ENCODE assay signal across 10 cellular contexts in the genomic region with DNA sequence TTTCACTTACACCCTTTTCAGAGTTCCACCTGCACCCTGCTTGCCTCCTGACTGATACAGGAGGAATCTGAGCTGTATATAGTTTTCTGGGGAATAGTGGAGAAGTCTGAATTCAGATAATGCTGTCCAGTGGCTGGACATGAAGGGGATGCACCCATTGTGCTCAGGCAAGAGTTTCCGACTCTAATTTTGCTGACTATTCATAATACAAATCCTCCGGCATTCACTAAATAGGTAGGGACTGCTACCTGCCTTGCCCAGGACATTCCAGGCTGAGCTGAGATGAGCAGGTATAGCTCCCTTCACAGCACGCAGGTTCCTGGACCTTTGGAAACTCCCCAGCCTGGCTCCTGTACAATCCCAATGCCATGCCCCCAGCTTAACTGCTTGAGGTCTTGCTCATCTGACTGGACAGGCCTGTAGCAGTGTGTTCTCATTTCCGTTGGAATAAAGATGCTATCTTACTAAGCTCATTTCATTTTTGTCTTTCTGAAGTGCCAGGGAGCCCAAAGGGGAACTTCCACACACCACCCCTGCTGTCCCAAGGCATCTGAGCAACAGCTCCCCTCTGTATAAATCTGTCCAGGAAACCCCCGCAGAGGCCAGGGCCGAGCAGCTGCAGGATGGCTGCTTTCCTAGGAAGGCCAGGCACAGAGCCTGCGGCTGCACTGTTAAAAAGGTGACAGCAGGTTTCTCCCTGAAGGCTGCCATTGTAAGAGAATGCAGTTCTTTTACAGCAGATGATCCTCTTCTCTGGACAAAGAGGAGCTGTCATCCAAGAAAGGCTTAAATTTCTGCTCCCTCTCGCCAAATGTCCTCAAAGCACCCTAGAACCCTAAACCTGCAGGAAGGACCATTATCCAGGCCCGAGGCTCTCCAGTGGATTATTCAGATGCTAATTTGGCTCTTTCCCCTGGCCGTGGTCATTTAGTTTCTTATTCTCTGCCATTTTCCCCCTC. TPM values are rescaled to one million over a fixed set of nuclear protein-coding genes. Genes with fewer than 3 reads are reported as not detected.
DNase-seq lines count a peak whose midpoint lies in the region; ATAC-seq and TF ChIP-seq lines count a peak whose summit lies in the region.
"Had no signal": no experiment of that assay in that cellular context is flagged by ENCODE, and none has a peak within 500 bp of the region (broad histone marks: within the 10 kb centered on the region; RNA-seq: fewer than 3 reads in every experiment).

No MANE protein-coding gene starts in this region.

- H3K27me3 Mint-ChIP-seq in nephron progenitor cell (ENCODE audit: low read depth, poor library complexity), result peaks cover 8% of the 10 kb centered on the region
- H3K27me3 Mint-ChIP-seq in MCF 10A (ENCODE audit: insufficient read depth, unreplicated experiment), result peaks cover 11% of the 10 kb centered on the region
- peaks cover 6% of the 10 kb centered on the region for H3K27me3 Mint-ChIP-seq in activated CD4-positive, alpha-beta T cell treated with anti-CD3 and anti-CD28 coated beads, Interleukin-2, amount 10 ng/mL, durations not matched to agents 24 days and 14 days

- peak overlapping the region; percentile 1; the same call in 1 of the 2 replicates for H3K4me3 ChIP-seq in SJCRH30
- H3K4me3 ChIP-seq: upper lobe of left lung had no signal

- H3K9me3 Mint-ChIP-seq in nephron progenitor cell (peaks cover 3% of the 10 kb centered on the region), MCF 10A (ENCODE audit: unreplicated experiment) (no peaks in the 10 kb centered on the region)
- H3K9me3 Mint-ChIP-seq in activated CD4-positive, alpha-beta T cell treated with anti-CD3 and anti-CD28 coated beads, Interleukin-2, amount 10 ng/mL, durations not matched to agents 24 days and 14 days, result no peaks in the 10 kb centered on the region

- peak overlapping the region; percentile 45 for H3K27ac ChIP-seq in SJCRH30
- H3K27ac ChIP-seq: upper lobe of left lung had no signal

- H3K36me3 ChIP-seq in SJCRH30, result no peaks in the 10 kb centered on the region
- H3K36me3 ChIP-seq: upper lobe of left lung had no signal

- no peaks in the 10 kb centered on the region for H3K27me3 ChIP-seq in SJCRH30
- H3K27me3 ChIP-seq: upper lobe of left lung had no signal

- H3K27ac Mint-ChIP-seq in nephron progenitor cell (peak overlapping the region; percentile 61), MCF 10A (ENCODE audit: low read depth, unreplicated experiment) (no peak overlapping the region)
- H3K27ac Mint-ChIP-seq in activated CD4-positive, alpha-beta T cell treated with anti-CD3 and anti-CD28 coated beads, Interleukin-2, amount 10 ng/mL, durations not matched to agents 24 days and 14 days, result no peak overlapping the region

- intact Hi-C loops in MCF 10A (cut with micrococcal nuclease), result no loop called here
- intact Hi-C loops in activated CD4-positive, alpha-beta T cell treated with anti-CD3 and anti-CD28 coated beads, Interleukin-2, amount 10 ng/mL, durations not matched to agents 24 days and 14 days (cut with micrococcal nuclease), result no loop called here

- BruUV-seq in MCF 10A (replicated peaks; lab: Mats Ljungman, UMichigan), result no TSS peak

- H3K9me3 ChIP-seq in SJCRH30 (replicated peaks), result no peaks in the 10 kb centered on the region
- H3K9me3 ChIP-seq: upper lobe of left lung had no signal

- H3K36me3 Mint-ChIP-seq in nephron progenitor cell (ENCODE audit: low read depth) (no peaks in the 10 kb centered on the region), MCF 10A (ENCODE audit: insufficient read depth, unreplicated experiment) (no peaks in the 10 kb centered on the region)
- no peaks in the 10 kb centered on the region for H3K36me3 Mint-ChIP-seq in activated CD4-positive, alpha-beta T cell treated with anti-CD3 and anti-CD28 coated beads, Interleukin-2, amount 10 ng/mL, durations not matched to agents 24 days and 14 days (ENCODE audit: low read depth)

- ATAC-seq in GM18909 (IDR thresholded peaks at IDR 0.05; ENCODE audit: poor library complexity, unreplicated experiment), result peak; percentile 68
- ATAC-seq in HG02759 (IDR thresholded peaks at IDR 0.05; ENCODE audit: unreplicated experiment), result peak; percentile 87
- ATAC-seq: left cardiac atrium had no signal

- H3K4me1 ChIP-seq in SJCRH30, result peaks cover 48% of the 10 kb centered on the region
- H3K4me1 ChIP-seq: upper lobe of left lung had no signal

- CTCF ChIA-PET in MCF 10A (lab: Yijun Ruan, JAX), result interaction anchor here (0.6 to 1.1 kb wide), 4 partner anchors 28 to 113 kb away, joined by 3 to 5 read pairs (median 4); no protein-coding TSS in a partner anchor

- no peak for TF ChIP-seq CTCF in nephron progenitor cell (IDR thresholded peaks at IDR 0.05)
- TF ChIP-seq CTCF in MCF 10A (IDR thresholded peaks at IDR 0.05; ENCODE audit: unreplicated experiment), result no peak

- DNase-seq in SJCRH30, result peak; percentile 85 to 89
- DNase-seq in nephron progenitor cell, result no peak
- no peak for DNase-seq in MCF 10A (ENCODE audit: unreplicated experiment)
- no peak for DNase-seq in activated effector memory CD4-positive, alpha-beta T cell treated with anti-CD3 and anti-CD28 coated beads, Interleukin-2, amount 50 U/mL, for 16 hours
- DNase-seq in NAMALWA (ENCODE audit: low spot score), result no peak
- no peak for DNase-seq in activated CD4-positive, alpha-beta T cell treated with anti-CD3 and anti-CD28 coated beads, Interleukin-2, amount 10 ng/mL, durations not matched to agents 24 days and 14 days
- DNase-seq: left cardiac atrium, upper lobe of left lung had no signal

- H3K4me1 Mint-ChIP-seq in nephron progenitor cell (peaks cover 24% of the 10 kb centered on the region), MCF 10A (ENCODE audit: insufficient read depth, unreplicated experiment) (no peaks in the 10 kb centered on the region)
- H3K4me1 Mint-ChIP-seq in activated CD4-positive, alpha-beta T cell treated with anti-CD3 and anti-CD28 coated beads, Interleukin-2, amount 10 ng/mL, durations not matched to agents 24 days and 14 days, result peaks cover 1% of the 10 kb centered on the region

- H3K4me3 Mint-ChIP-seq in nephron progenitor cell, result no peak overlapping the region
- no peak overlapping the region for H3K4me3 Mint-ChIP-seq in MCF 10A (ENCODE audit: unreplicated experiment)
- H3K4me3 Mint-ChIP-seq in activated CD4-positive, alpha-beta T cell treated with anti-CD3 and anti-CD28 coated beads, Interleukin-2, amount 10 ng/mL, durations not matched to agents 24 days and 14 days, result no peak overlapping the region

- POLR2A ChIA-PET in MCF 10A (lab: Yijun Ruan, JAX), result interaction anchor here (0.6 to 1.1 kb wide), 5 partner anchors 9 to 137 kb away, joined by 3 to 4 read pairs (median 3); a partner anchor contains a TSS

RNA-seq across cellular contexts. Expression of a gene that starts 21.7 kb away (rescaled TPM):
- total RNA-seq in SJCRH30 (2014; rRNA removed; shearing (Covaris generic)), result 129 and 153 TPM in 2 replicates
- total RNA-seq in MCF 10A (2022), result not detected in 2 replicates
- 0.54 and 0.84 TPM in 2 replicates for total RNA-seq in activated CD4-positive, alpha-beta T cell treated with anti-CD3 and anti-CD28 coated beads, Interleukin-2, amount 10 ng/mL, durations not matched to agents 24 days and 14 days

Comparison
In these comparisons a context has a peak if more than half of its experiments do, and no peak if none do; other contexts are left out.
1. DNase-seq: peak in SJCRH30 (2 of 2); none in nephron progenitor cell (single experiment), MCF 10A (single experiment), activated effector memory CD4-positive, alpha-beta T cell treated with anti-CD3 and anti-CD28 coated beads, Interleukin-2, amount 50 U/mL, for 16 hours (single experiment), NAMALWA (single experiment) and activated CD4-positive, alpha-beta T cell treated with anti-CD3 and anti-CD28 coated beads, Interleukin-2, amount 10 ng/mL, durations not matched to agents 24 days and 14 days (single experiment).
2. RNA of a gene that starts 21.7 kb away (total RNA-seq): 129 to 153 TPM in SJCRH30; 0.54 to 0.84 TPM in activated CD4-positive, alpha-beta T cell treated with anti-CD3 and anti-CD28 coated beads, Interleukin-2, amount 10 ng/mL, durations not matched to agents 24 days and 14 days and not detected in MCF 10A; every median in the first group is over 10 times any median in the second.